Comparison of ENCODE assay signal across 14 cellular contexts in the genomic region with DNA sequence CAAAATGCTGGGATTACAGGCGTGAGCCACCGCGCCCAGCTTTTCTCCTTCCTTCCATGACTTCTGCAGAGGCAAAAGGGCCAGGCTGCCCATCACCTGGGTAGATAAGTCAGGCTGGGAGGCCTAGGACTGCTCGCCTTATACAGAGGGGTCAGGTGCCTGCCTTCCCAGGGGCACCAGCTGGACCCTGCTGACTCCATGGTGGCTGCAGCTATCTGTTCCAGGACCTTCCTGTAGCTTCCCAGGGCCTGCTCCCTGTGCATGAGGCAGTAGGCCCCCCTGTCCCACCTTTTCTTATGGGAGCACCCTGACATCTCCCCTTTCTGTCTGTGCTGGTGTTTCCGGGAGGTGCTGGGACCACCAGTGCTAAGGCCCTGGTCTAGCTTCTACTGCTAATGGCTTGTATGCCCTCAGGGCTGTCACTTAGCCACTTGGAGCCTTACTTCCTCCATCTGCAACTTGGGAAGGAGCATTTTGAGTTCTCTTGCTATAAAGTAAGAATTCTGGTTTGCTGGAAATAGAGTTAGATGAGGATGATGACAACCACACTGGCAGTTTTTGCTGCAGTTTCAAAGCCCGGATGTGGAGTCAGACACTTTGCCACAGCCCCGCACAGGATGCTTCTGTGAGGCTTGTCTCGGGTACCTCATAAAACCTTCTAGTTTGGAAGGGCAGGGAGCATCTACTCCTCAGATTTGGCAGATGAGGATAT. TPM values are rescaled to one million over a fixed set of nuclear protein-coding genes. Genes with fewer than 3 reads are reported as not detected.
DNase-seq lines count a peak whose midpoint lies in the region; ATAC-seq and TF ChIP-seq lines count a peak whose summit lies in the region.
"Had no signal": no experiment of that assay in that cellular context is flagged by ENCODE, and none has a peak within 500 bp of the region (broad histone marks: within the 10 kb centered on the region; RNA-seq: fewer than 3 reads in every experiment).

No MANE protein-coding gene starts in this region.

- no peak overlapping the region for H3K4ac ChIP-seq in H9 (ENCODE audit: low read depth, low read length)

- H4K20me1 ChIP-seq in H9 (ENCODE audit: control insufficient read depth, insufficient read depth, insufficient read length), result peaks cover 4% of the 10 kb centered on the region

- no peak overlapping the region for H3K4me2 ChIP-seq in H9 (ENCODE audit: insufficient read depth, insufficient read length, low read length)

- no TSS peak for BruUV-seq in MCF 10A (replicated peaks; lab: Mats Ljungman, UMichigan)

- intact Hi-C loops in breast epithelium (cut with DNase I; ENCODE audit: low total_unique reads) (no loop called here), MCF 10A (cut with micrococcal nuclease) (no loop called here), esophagus muscularis mucosa (cut with DNase I) (no loop called here), psoas muscle (cut with DNase I) (loop anchor here in 1 of 2 donors (5.0 kb wide), 1 partner anchor 40 kb away; no protein-coding TSS in a partner anchor), upper lobe of right lung (cut with DNase I) (no loop called here)

- POLR2A ChIA-PET in MCF 10A (lab: Yijun Ruan, JAX), result interaction anchor here (0.6 to 1.3 kb wide), 4 partner anchors 14 to 216 kb away, joined by 3 to 5 read pairs (median 3); no protein-coding TSS in a partner anchor

- CTCF ChIA-PET in MCF 10A (lab: Yijun Ruan, JAX), result interaction anchor here (0.6 to 1.8 kb wide), 4 partner anchors 9 to 582 kb away, joined by 3 to 7 read pairs (median 3); no protein-coding TSS in a partner anchor

- no peak overlapping the region for H3K14ac ChIP-seq in H9 (ENCODE audit: insufficient read depth, low read length)

- no peaks in the 10 kb centered on the region for H3K23me2 ChIP-seq in H9 (ENCODE audit: insufficient read length, low read depth, low read length, poor library complexity, severe bottlenecking)

- 76% methylated on average over 7 of the region's 8 CpGs for WGBS in esophagus muscularis mucosa
- WGBS in psoas muscle, 3 donors, result 78 to 89% (median 81%) methylated on average over 8 of the region's 8 CpGs
- no CpG with 5 or more reads among the region's 8 CpGs for WGBS in H9 (ENCODE audit: extremely low coverage, insufficient read length, low lambda C conversion rate)

- H2BK20ac ChIP-seq in H9 (ENCODE audit: low read depth, low read length, poor library complexity, severe bottlenecking), result no peak overlapping the region

- no peaks in the 10 kb centered on the region for H3K36me3 ChIP-seq in breast epithelium
- no peaks in the 10 kb centered on the region for H3K36me3 ChIP-seq in esophagus muscularis mucosa
- no peaks in the 10 kb centered on the region for H3K36me3 ChIP-seq in psoas muscle (ENCODE audit: insufficient read depth in 1 of 2, low read depth in 1 of 2)
- no peaks in the 10 kb centered on the region for H3K36me3 ChIP-seq in upper lobe of right lung

- H3K4me1 ChIP-seq in breast epithelium (peaks cover 30 to 54% of the 10 kb centered on the region in 2 donors), esophagus muscularis mucosa (peaks cover 51 to 95% (median 86%) of the 10 kb centered on the region in 4 donors), psoas muscle (peaks cover 93% of the 10 kb centered on the region), upper lobe of right lung (peaks cover 93% of the 10 kb centered on the region), H9 (ENCODE audit: insufficient read depth, low read length) (peaks cover 40% of the 10 kb centered on the region)

- ATAC-seq in psoas muscle, result no peak
- ATAC-seq in upper lobe of right lung, result no peak
- ATAC-seq in GM18870 (IDR thresholded peaks at IDR 0.05; ENCODE audit: unreplicated experiment), result no peak

- TF ChIP-seq EP300 in esophagus muscularis mucosa (IDR thresholded peaks at IDR 0.05), result no peak

- H2AK5ac ChIP-seq in H9 (ENCODE audit: insufficient read length, low read length), result no peak overlapping the region

- H3K4me3 Mint-ChIP-seq in MCF 10A (ENCODE audit: unreplicated experiment) (no peak overlapping the region), H9 (no peak overlapping the region; a peak in 1 of 5 replicates)

- H3K27me3 ChIP-seq in breast epithelium (no peaks in the 10 kb centered on the region), esophagus muscularis mucosa (no peaks in the 10 kb centered on the region), psoas muscle (ENCODE audit: insufficient read depth in 3 of 3, low read length in 2 of 3) (no peaks in the 10 kb centered on the region), upper lobe of right lung (no peaks in the 10 kb centered on the region), H9 (ENCODE audit: insufficient read depth, low read length) (no peaks in the 10 kb centered on the region)

- H2BK12ac ChIP-seq in H9 (ENCODE audit: insufficient read length, low read depth, low read length), result no peak overlapping the region

- H3K79me1 ChIP-seq in H9 (ENCODE audit: insufficient read depth, low read depth, low read length, poor library complexity, severe bottlenecking), result no peaks in the 10 kb centered on the region

- no peak overlapping the region for H4K91ac ChIP-seq in H9 (ENCODE audit: insufficient read length, low read depth, low read length)

- no peak overlapping the region for H3K56ac ChIP-seq in H9 (ENCODE audit: insufficient read length, low read depth, low read length)

- no peak overlapping the region for H2BK120ac ChIP-seq in H9 (ENCODE audit: low read depth, low read length, poor library complexity, severe bottlenecking)

- H3K36me3 Mint-ChIP-seq in MCF 10A (ENCODE audit: insufficient read depth, unreplicated experiment) (peaks cover 6% of the 10 kb centered on the region), H9 (ENCODE audit: insufficient read depth in 1 of 3, low read depth in 3 of 3) (peaks cover 5 to 9% (median 8%) of the 10 kb centered on the region in 3 experiments; a peak in 6 of 7 replicates)

- peaks cover 45% of the 10 kb centered on the region for H3K4me1 Mint-ChIP-seq in MCF 10A (ENCODE audit: insufficient read depth, unreplicated experiment)
- peaks cover 85 to 93% of the 10 kb centered on the region in 2 experiments for H3K4me1 Mint-ChIP-seq in H9

- DNase-seq in breast epithelium (ENCODE audit: low spot score in 2 of 2) (no peak), MCF 10A (ENCODE audit: unreplicated experiment) (no peak), esophagus muscularis mucosa (ENCODE audit: extremely low spot score) (no peak), psoas muscle (no peak), upper lobe of right lung (no peak), activated T-cell treated with anti-CD3 and anti-CD28 coated beads for 4 hours (no peak), H9 (no peak)
- DNase-seq: ACHN; activated CD4-positive, alpha-beta T cell treated with anti-CD3 and anti-CD28 coated beads for 1 hour; Karpas-422; NCI-H1694; NCI-H69 had no signal

- no peak overlapping the region for H3K9ac ChIP-seq in H9 (ENCODE audit: extremely low read depth, insufficient read length, low read length)

- H4K5ac ChIP-seq in H9 (ENCODE audit: insufficient read length, low read depth, low read length), result no peak overlapping the region

- H4K8ac ChIP-seq in H9 (replicated peaks; ENCODE audit: insufficient read length, low read depth, low read length), result no peak overlapping the region

- H3K9me3 ChIP-seq in breast epithelium (no peaks in the 10 kb centered on the region), esophagus muscularis mucosa (no peaks in the 10 kb centered on the region), psoas muscle (no peaks in the 10 kb centered on the region), upper lobe of right lung (no peaks in the 10 kb centered on the region), H9 (ENCODE audit: control insufficient read depth, low read depth, low read length) (no peaks in the 10 kb centered on the region)

- H3K9me3 Mint-ChIP-seq in MCF 10A (ENCODE audit: unreplicated experiment) (no peaks in the 10 kb centered on the region), H9 (no peaks in the 10 kb centered on the region)

- no peak overlapping the region for H2BK15ac ChIP-seq in H9 (ENCODE audit: low read depth, low read length)

- TF ChIP-seq POLR2A in breast epithelium (IDR thresholded peaks at IDR 0.05), result no peak
- no peak for TF ChIP-seq POLR2A in esophagus muscularis mucosa (IDR thresholded peaks at IDR 0.05; ENCODE audit: low read depth)

- peak overlapping the region in 1 of 3 donors; percentile 47 for H3K4me3 ChIP-seq in breast epithelium
- peak overlapping the region in 1 of 4 donors; percentile 17 for H3K4me3 ChIP-seq in esophagus muscularis mucosa
- peak overlapping the region; percentile 51 for H3K4me3 ChIP-seq in psoas muscle
- no peak overlapping the region for H3K4me3 ChIP-seq in upper lobe of right lung

- H3T11ph ChIP-seq in H9 (ENCODE audit: low read length), result no peak overlapping the region

- H3K27ac Mint-ChIP-seq in MCF 10A (ENCODE audit: low read depth, unreplicated experiment) (no peak overlapping the region), H9 (peak overlapping the region in 1 of 3 experiments; percentile 34; a peak in 1 of 7 replicates)

- peaks cover 74% of the 10 kb centered on the region for H3K79me2 ChIP-seq in H9 (ENCODE audit: insufficient read depth, low read length)

- H3K27ac ChIP-seq in breast epithelium, result peak overlapping the region; percentile 92 to 95
- peak overlapping the region; percentile 76 to 80 (median 76) for H3K27ac ChIP-seq in esophagus muscularis mucosa (replicated peaks in 1 of 4)
- peak overlapping the region; percentile 81 for H3K27ac ChIP-seq in psoas muscle
- H3K27ac ChIP-seq in upper lobe of right lung, result peak overlapping the region; percentile 91
- H3K27ac ChIP-seq in H9 (ENCODE audit: insufficient read length, low read depth, low read length), result no peak overlapping the region
- H3K27ac ChIP-seq: HL-60 had no signal

- H3K27me3 Mint-ChIP-seq in MCF 10A (ENCODE audit: insufficient read depth, unreplicated experiment), result no peaks in the 10 kb centered on the region
- H3K27me3 Mint-ChIP-seq in H9 (ENCODE audit: low read depth), result no peaks in the 10 kb centered on the region; the same call in 1 of the 2 replicates

- no peak for TF ChIP-seq CTCF in breast epithelium (IDR thresholded peaks at IDR 0.05)
- TF ChIP-seq CTCF in MCF 10A (IDR thresholded peaks at IDR 0.05; ENCODE audit: unreplicated experiment), result no peak
- TF ChIP-seq CTCF in esophagus muscularis mucosa (IDR thresholded peaks at IDR 0.05), result no peak
- TF ChIP-seq CTCF in psoas muscle (IDR thresholded peaks at IDR 0.05), result no peak
- no peak for TF ChIP-seq CTCF in upper lobe of right lung (IDR thresholded peaks at IDR 0.05)
- TF ChIP-seq CTCF in H9 (conservative IDR thresholded peaks at IDR 0.05), result no peak

- no peak overlapping the region for H2AFZ ChIP-seq in H9 (ENCODE audit: low read length)

- no peak overlapping the region for H3K18ac ChIP-seq in H9 (ENCODE audit: insufficient read length, low read depth, low read length)

- H2BK5ac ChIP-seq in H9 (ENCODE audit: insufficient read length, low read length), result no peak overlapping the region

- H3K23ac ChIP-seq in H9 (ENCODE audit: insufficient read length, low read depth, low read length), result no peak overlapping the region

RNA-seq across cellular contexts. Expression of a gene that starts 14.4 kb away (rescaled TPM):
- total RNA-seq in breast epithelium, result 10 to 100 TPM; 22.9 to 34.7 (median 31.9) TPM
- 23.7 and 32.8 TPM in 2 replicates for total RNA-seq in MCF 10A (2022)
- total RNA-seq in esophagus muscularis mucosa, result 10 to 100 TPM; 13.3 to 25.6 (median 21.7) TPM
- total RNA-seq in psoas muscle, result 10 to 100 TPM in 2 of 4 donors, 1 to 10 TPM in 2; 8.5 to 19.6 (median 9.4) TPM
- polyA plus RNA-seq in psoas muscle, result 10 to 100 TPM in 1 of 3 donors, 1 to 10 TPM in 2; 5.2 to 13.1 (median 9.4) TPM
- 76.3 TPM for total RNA-seq in upper lobe of right lung
- 120 TPM in 2 replicates for total RNA-seq in H9 (2021)
